Comparison of ENCODE assay signal across 2 cellular contexts in genomic region chr5:115333164-115333563, GRCh38.
TF ChIP-seq lines count a peak whose summit lies in the region.

No MANE protein-coding gene starts in this region.

TF ChIP-seq in HCT116, 20 proteins besides CTCF, POLR2A, EP300 and RAD21 (continued from another document):
- 0 out of 2 replicates have a peak, but pooled peaks have one; percentile 20 for TF ChIP-seq ZFX (IDR thresholded peaks at IDR 0.05)
TF ChIP-seq in HCT116: peak in this region for 1.

TF ChIP-seq in H1, 55 proteins besides CTCF, POLR2A, EP300 and RAD21 (continued from another document):
- TF ChIP-seq SAP30 (IDR thresholded peaks at IDR 0.05; ENCODE audit: insufficient read depth, insufficient replicate concordance, low read length) (no peak), KDM1A (IDR thresholded peaks at IDR 0.05; ENCODE audit: borderline replicate concordance, low read length) (no peak), ZNF274 (IDR thresholded peaks at IDR 0.05; ENCODE audit: borderline replicate concordance, extremely low read depth, low read length) (no peak), CTBP2 (IDR thresholded peaks at IDR 0.05; ENCODE audit: borderline replicate concordance, insufficient read depth, insufficient read length, low read length) (no peak), CBX5 (IDR thresholded peaks at IDR 0.05; ENCODE audit: low read depth, low read length) (no peak)
